In genomic region chr10:6748981-6749630, GRCh38 we compare ENCODE assay signal across 1 cellular context.
A peak's percentile ranks its signal among the peaks of the same experiment; 100 is the strongest.
TF ChIP-seq lines count a peak whose summit lies in the region.

No MANE protein-coding gene starts in this region.

TF ChIP-seq in SK-N-SH, 30 proteins besides CTCF, POLR2A, EP300 and RAD21 (continued from another document):
- TF ChIP-seq REST (IDR thresholded peaks at IDR 0.05; ENCODE audit: low read depth, low read length) = no peak
- TF ChIP-seq TAF1 (IDR thresholded peaks at IDR 0.05; ENCODE audit: borderline replicate concordance, low read depth, low read length) = no peak
- TF ChIP-seq, protein P1, sequence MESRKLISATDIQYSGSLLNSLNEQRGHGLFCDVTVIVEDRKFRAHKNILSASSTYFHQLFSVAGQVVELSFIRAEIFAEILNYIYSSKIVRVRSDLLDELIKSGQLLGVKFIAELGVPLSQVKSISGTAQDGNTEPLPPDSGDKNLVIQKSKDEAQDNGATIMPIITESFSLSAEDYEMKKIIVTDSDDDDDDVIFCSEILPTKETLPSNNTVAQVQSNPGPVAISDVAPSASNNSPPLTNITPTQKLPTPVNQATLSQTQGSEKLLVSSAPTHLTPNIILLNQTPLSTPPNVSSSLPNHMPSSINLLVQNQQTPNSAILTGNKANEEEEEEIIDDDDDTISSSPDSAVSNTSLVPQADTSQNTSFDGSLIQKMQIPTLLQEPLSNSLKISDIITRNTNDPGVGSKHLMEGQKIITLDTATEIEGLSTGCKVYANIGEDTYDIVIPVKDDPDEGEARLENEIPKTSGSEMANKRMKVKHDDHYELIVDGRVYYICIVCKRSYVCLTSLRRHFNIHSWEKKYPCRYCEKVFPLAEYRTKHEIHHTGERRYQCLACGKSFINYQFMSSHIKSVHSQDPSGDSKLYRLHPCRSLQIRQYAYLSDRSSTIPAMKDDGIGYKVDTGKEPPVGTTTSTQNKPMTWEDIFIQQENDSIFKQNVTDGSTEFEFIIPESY (IDR thresholded peaks at IDR 0.05; ENCODE audit: borderline replicate concordance, low read depth) = peak; percentile 29; the same call in 1 of the 2 replicates
- TF ChIP-seq YY1 (IDR thresholded peaks at IDR 0.05; ENCODE audit: low read depth) = no peak
- TF ChIP-seq, protein P2, sequence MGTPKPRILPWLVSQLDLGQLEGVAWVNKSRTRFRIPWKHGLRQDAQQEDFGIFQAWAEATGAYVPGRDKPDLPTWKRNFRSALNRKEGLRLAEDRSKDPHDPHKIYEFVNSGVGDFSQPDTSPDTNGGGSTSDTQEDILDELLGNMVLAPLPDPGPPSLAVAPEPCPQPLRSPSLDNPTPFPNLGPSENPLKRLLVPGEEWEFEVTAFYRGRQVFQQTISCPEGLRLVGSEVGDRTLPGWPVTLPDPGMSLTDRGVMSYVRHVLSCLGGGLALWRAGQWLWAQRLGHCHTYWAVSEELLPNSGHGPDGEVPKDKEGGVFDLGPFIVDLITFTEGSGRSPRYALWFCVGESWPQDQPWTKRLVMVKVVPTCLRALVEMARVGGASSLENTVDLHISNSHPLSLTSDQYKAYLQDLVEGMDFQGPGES (IDR thresholded peaks at IDR 0.05; ENCODE audit: low read depth, low read length) = no peak
- TF ChIP-seq, protein P3, sequence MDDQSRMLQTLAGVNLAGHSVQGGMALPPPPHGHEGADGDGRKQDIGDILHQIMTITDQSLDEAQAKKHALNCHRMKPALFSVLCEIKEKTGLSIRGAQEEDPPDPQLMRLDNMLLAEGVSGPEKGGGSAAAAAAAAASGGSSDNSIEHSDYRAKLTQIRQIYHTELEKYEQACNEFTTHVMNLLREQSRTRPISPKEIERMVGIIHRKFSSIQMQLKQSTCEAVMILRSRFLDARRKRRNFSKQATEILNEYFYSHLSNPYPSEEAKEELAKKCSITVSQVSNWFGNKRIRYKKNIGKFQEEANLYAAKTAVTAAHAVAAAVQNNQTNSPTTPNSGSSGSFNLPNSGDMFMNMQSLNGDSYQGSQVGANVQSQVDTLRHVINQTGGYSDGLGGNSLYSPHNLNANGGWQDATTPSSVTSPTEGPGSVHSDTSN (IDR thresholded peaks at IDR 0.05) = peak; percentile 89
- TF ChIP-seq EZH2phosphoT487 (IDR thresholded peaks at IDR 0.05; ENCODE audit: borderline replicate concordance, low read depth) = no peak
- TF ChIP-seq, protein P4, sequence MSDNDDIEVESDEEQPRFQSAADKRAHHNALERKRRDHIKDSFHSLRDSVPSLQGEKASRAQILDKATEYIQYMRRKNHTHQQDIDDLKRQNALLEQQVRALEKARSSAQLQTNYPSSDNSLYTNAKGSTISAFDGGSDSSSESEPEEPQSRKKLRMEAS (IDR thresholded peaks at IDR 0.05; ENCODE audit: low read depth) = no peak
- peak; percentile 70 for TF ChIP-seq JUND (IDR thresholded peaks at IDR 0.05)
- TF ChIP-seq FOXM1 (IDR thresholded peaks at IDR 0.05; ENCODE audit: low read depth) = no peak
- no peak for TF ChIP-seq GABPA (IDR thresholded peaks at IDR 0.05; ENCODE audit: low read depth)
- no peak for TF ChIP-seq SMC3 (IDR thresholded peaks at IDR 0.05; ENCODE audit: low read depth, low read length)
- TF ChIP-seq NRF1 (IDR thresholded peaks at IDR 0.05; ENCODE audit: low read depth, low read length) = no peak
- no peak for TF ChIP-seq MXI1 (IDR thresholded peaks at IDR 0.05; ENCODE audit: low read depth, low read length)
- peak; percentile 67 for TF ChIP-seq FOSL2 (IDR thresholded peaks at IDR 0.05; ENCODE audit: borderline replicate concordance, low read depth)
- TF ChIP-seq, protein P5, sequence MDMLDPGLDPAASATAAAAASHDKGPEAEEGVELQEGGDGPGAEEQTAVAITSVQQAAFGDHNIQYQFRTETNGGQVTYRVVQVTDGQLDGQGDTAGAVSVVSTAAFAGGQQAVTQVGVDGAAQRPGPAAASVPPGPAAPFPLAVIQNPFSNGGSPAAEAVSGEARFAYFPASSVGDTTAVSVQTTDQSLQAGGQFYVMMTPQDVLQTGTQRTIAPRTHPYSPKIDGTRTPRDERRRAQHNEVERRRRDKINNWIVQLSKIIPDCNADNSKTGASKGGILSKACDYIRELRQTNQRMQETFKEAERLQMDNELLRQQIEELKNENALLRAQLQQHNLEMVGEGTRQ (IDR thresholded peaks at IDR 0.05; ENCODE audit: borderline replicate concordance, low read depth, low read length) = no peak
- TF ChIP-seq USF1 (IDR thresholded peaks at IDR 0.05; ENCODE audit: borderline replicate concordance, low read depth) = no peak
- no peak for TF ChIP-seq RFX5 (IDR thresholded peaks at IDR 0.05; ENCODE audit: low read length)
- no peak for TF ChIP-seq POLR2AphosphoS5 (IDR thresholded peaks at IDR 0.05; ENCODE audit: low read depth, low read length)
- no peak for TF ChIP-seq FOXJ3 (CRISPR knock-in tag; IDR thresholded peaks at IDR 0.05)
- TF ChIP-seq GATA2 (CRISPR knock-in tag; IDR thresholded peaks at IDR 0.05) = no peak
- no peak for TF ChIP-seq CHD2 (IDR thresholded peaks at IDR 0.05; ENCODE audit: low read length, partially characterized antibody)
- peak; percentile 72 for TF ChIP-seq NFIC (IDR thresholded peaks at IDR 0.05; ENCODE audit: borderline replicate concordance)
- no peak; the same call in 1 of the 2 replicates for TF ChIP-seq RXRA (IDR thresholded peaks at IDR 0.05; ENCODE audit: borderline replicate concordance, low read depth)
- TF ChIP-seq TCF12 (IDR thresholded peaks at IDR 0.05) = peak; percentile 71
- 0 out of 2 replicates have a peak, but pooled peaks have one; percentile 8 for TF ChIP-seq TEAD4 (IDR thresholded peaks at IDR 0.05; ENCODE audit: borderline replicate concordance, insufficient read depth)
- no peak for TF ChIP-seq ELF1 (IDR thresholded peaks at IDR 0.05)
- no peak for TF ChIP-seq SIN3A (IDR thresholded peaks at IDR 0.05; ENCODE audit: borderline replicate concordance, low read depth, low read length)
- no peak for TF ChIP-seq RCOR1 (IDR thresholded peaks at IDR 0.05; ENCODE audit: low read length)
